In genomic region chr3:139343895-139344856, GRCh38 we compare ENCODE assay signal across 8 cellular contexts. TPM values are rescaled to one million over a fixed set of nuclear protein-coding genes. Genes with fewer than 3 reads are reported as not detected.
DNase-seq lines count a peak whose midpoint lies in the region; ATAC-seq and TF ChIP-seq lines count a peak whose summit lies in the region.

TSS of gene MRPS22 (plus strand) at chr3:139344020. CDS start at chr3:139344027, 7 bp downstream.

- peak within 1 kb of the TSS; percentile 93 for H3K4me2 ChIP-seq in IMR-90 (ENCODE audit: low read depth, low read length)

- peak within 1 kb of the TSS; percentile 97 for H3K23ac ChIP-seq in IMR-90 (ENCODE audit: low read depth, low read length)

- H2BK20ac ChIP-seq in IMR-90 (ENCODE audit: low read depth, low read length) = no peak within 1 kb of the TSS

- peaks cover 2% of the 10 kb centered on the region for H3K4me1 ChIP-seq in IMR-90 (ENCODE audit: control insufficient read depth, insufficient read depth, low read length)

- peak within 1 kb of the TSS; percentile 93 for H4K5ac ChIP-seq in IMR-90 (ENCODE audit: low read depth, low read length)

- peak within 1 kb of the TSS; percentile 67 to 97 for H4K8ac ChIP-seq in IMR-90 (ENCODE audit: low read depth in 2 of 2, low read length in 2 of 2)

- peak within 1 kb of the TSS; percentile 94 for H3K27ac ChIP-seq in IMR-90 (ENCODE audit: insufficient read depth, low read length)

- no peaks in the 10 kb centered on the region for H3K9me3 ChIP-seq in IMR-90 (ENCODE audit: control insufficient read depth, insufficient read depth, low read length)

- no peaks in the 10 kb centered on the region; the same call in 1 of the 2 replicates for H3K27me3 ChIP-seq in IMR-90 (ENCODE audit: control insufficient read depth, insufficient read depth, low read length)

- no peak for TF ChIP-seq RAD21 in IMR-90 (IDR thresholded peaks at IDR 0.05; ENCODE audit: low read length)

- H3K79me1 ChIP-seq in IMR-90 (ENCODE audit: low read depth in 1 of 2, low read length in 2 of 2) = peaks cover 15 to 36% of the 10 kb centered on the region in 2 experiments

- WGBS in IMR-90 (ENCODE audit: extremely low coverage in 2 of 2, insufficient read length in 1 of 2), 2 experiments = 2% methylated on average over 22 of the region's 37 CpGs; no CpG with 5 or more reads in 1 of the 2 experiments

- H2AK5ac ChIP-seq in IMR-90 (ENCODE audit: low read depth, low read length) = peak within 1 kb of the TSS; percentile 33

- H2BK120ac ChIP-seq in IMR-90 (ENCODE audit: low read depth, low read length) = peak within 1 kb of the TSS; percentile 68; the same call in 1 of the 2 replicates

- H3K56ac ChIP-seq in IMR-90 (ENCODE audit: extremely low read depth, insufficient read depth, low read length) = peak within 1 kb of the TSS; percentile 74

- peak within 1 kb of the TSS; percentile 93 for H3K9ac ChIP-seq in IMR-90 (ENCODE audit: low read depth, low read length)

- peak within 1 kb of the TSS; percentile 94 for H3K14ac ChIP-seq in IMR-90 (replicated peaks; ENCODE audit: low read depth, low read length)

- H2AFZ ChIP-seq in IMR-90 (replicated peaks; ENCODE audit: low read length, poor library complexity) = peak within 1 kb of the TSS; percentile 98

- H2BK5ac ChIP-seq in IMR-90 (ENCODE audit: low read depth, low read length, poor library complexity, severe bottlenecking) = peak within 1 kb of the TSS; percentile 88

- H3K4me3 ChIP-seq in IMR-90 (ENCODE audit: insufficient read depth, low read depth, low read length) (peak within 1 kb of the TSS; percentile 87), epithelial cell of proximal tubule (ENCODE audit: low read depth, low read length) (peak within 1 kb of the TSS; percentile 67)

- POLR2A ChIA-PET in IMR-90 (lab: Charles Lee; ENCODE audit: unreplicated experiment) = no interaction called here

- dilution Hi-C loops in IMR-90 (cut with HindIII; ENCODE audit: low sequenced_read_pairs, unreplicated experiment) = no loop called here

- H2AK9ac ChIP-seq in IMR-90 (replicated peaks; ENCODE audit: low read depth, low read length, poor library complexity) = peak within 1 kb of the TSS; percentile 91

- no peaks in the 10 kb centered on the region; the same call in 1 of the 2 replicates for H3K9me1 ChIP-seq in IMR-90 (ENCODE audit: insufficient read depth, low read length)

- TF ChIP-seq CTCF in IMR-90 (conservative IDR thresholded peaks at IDR 0.05; ENCODE audit: low read depth, low read length) (no peak), epithelial cell of proximal tubule (conservative IDR thresholded peaks at IDR 0.05; ENCODE audit: low read depth, low read length) (no peak)

- intact Hi-C loops in IMR-90 (cut with micrococcal nuclease) = no loop called here

- H3K18ac ChIP-seq in IMR-90 (ENCODE audit: low read depth, low read length) = peak within 1 kb of the TSS; percentile 62

- CTCF ChIA-PET in IMR-90 (lab: Yijun Ruan, JAX) = interaction anchor here (1.2 to 1.7 kb wide), 2 partner anchors 15 to 408 kb away, joined by 5 to 6 read pairs; no protein-coding TSS in a partner anchor

- peak within 1 kb of the TSS; percentile 90 for H4K91ac ChIP-seq in IMR-90 (ENCODE audit: insufficient read depth, low read depth, low read length)

- peak; percentile 97 for DNase-seq in DMS 273 (lab: John Stamatoyannopoulos, UW; ENCODE audit: unreplicated experiment)
- DNase-seq in IMR-90 = peak; percentile 91
- peak; percentile 93 for DNase-seq in OCI-M1 (lab: John Stamatoyannopoulos, UW)
- DNase-seq in activated T-cell treated with anti-CD3 and anti-CD28 coated beads for 24 hours (ENCODE audit: low read depth) = peak; percentile 78
- peak; percentile 68 for DNase-seq in epithelial cell of proximal tubule (ENCODE audit: low read depth)
- peak; percentile 84 for DNase-seq in mucosa of gallbladder (ENCODE audit: low spot score)
- DNase-seq in stimulated activated CD8-positive, alpha-beta memory T cell treated with anti-CD3 and anti-CD28 coated beads, Interleukin-4, amount 100 ng/mL, for 4 hours (ENCODE audit: low read depth in 2 of 2, low spot score in 1 of 2) = peak; percentile 45 to 74

- H4K20me1 ChIP-seq in IMR-90 (ENCODE audit: insufficient read depth, low read length) = no peaks in the 10 kb centered on the region

- BruUV-seq in IMR-90 (replicated peaks; lab: Mats Ljungman, UMichigan) = TSS peak; percentile 65

- H3K4ac ChIP-seq in IMR-90 (ENCODE audit: low read depth, low read length) = peak within 1 kb of the TSS; percentile 92

- in situ Hi-C loops in IMR-90 (cut with MboI; ENCODE audit: low sequenced_read_pairs) = loop anchor here (25.0 kb wide), 2 partner anchors 657 to 757 kb away; partner anchors contain the start of gene CEP70

- H2BK15ac ChIP-seq in IMR-90 (ENCODE audit: low read depth, low read length) = no peak within 1 kb of the TSS

- H3K36me3 ChIP-seq in IMR-90 (ENCODE audit: control insufficient read depth, insufficient read depth, low read length) = peaks cover 10% of the 10 kb centered on the region

- peak; percentile 76 for TF ChIP-seq POLR2A in IMR-90 (IDR thresholded peaks at IDR 0.05; ENCODE audit: low read depth, low read length)

- ATAC-seq in GM21528 (IDR thresholded peaks at IDR 0.05; ENCODE audit: low FRiP score, unreplicated experiment) (peak; percentile 97), IMR-90 (ENCODE audit: low read depth) (peak; percentile 94)

TF ChIP-seq in IMR-90, 13 proteins besides CTCF, POLR2A, EP300 and RAD21:
- TF ChIP-seq MXI1 (IDR thresholded peaks at IDR 0.05; ENCODE audit: borderline replicate concordance, low read depth, low read length) = 0 out of 2 replicates have a peak, but pooled peaks have one; percentile 42
- no peak; the same call in 1 of the 2 replicates for TF ChIP-seq MAZ (IDR thresholded peaks at IDR 0.05; ENCODE audit: borderline replicate concordance, low read depth, low read length)
- TF ChIP-seq RCOR1 (IDR thresholded peaks at IDR 0.05; ENCODE audit: insufficient replicate concordance, low read length) = no peak
- TF ChIP-seq CEBPB (IDR thresholded peaks at IDR 0.05; ENCODE audit: low read depth, low read length) = peak; percentile 14; the same call in 1 of the 2 replicates
- TF ChIP-seq CHD1 (IDR thresholded peaks at IDR 0.05; ENCODE audit: low read depth, low read length) = no peak

RNA-seq across cellular contexts. Expression of gene MRPS22, which starts in this region (rescaled TPM):
- total RNA-seq in IMR-90 (2012; rRNA removed) (72.4 and 94.4 TPM in 2 replicates), epithelial cell of proximal tubule (69.6 and 87.1 TPM in 2 replicates), mucosa of gallbladder (27.4 TPM)
- polyA plus RNA-seq in IMR-90 (2012; rRNA removed) = 51.3 and 54.5 TPM in 2 replicates
- polyA plus RNA-seq in IMR-90 (2012; cell fraction: cytosol; rRNA removed) = 30.7 and 37.9 TPM in 2 replicates
- 22.1 and 37.3 TPM in 2 replicates for polyA plus RNA-seq in IMR-90 (2012; cell fraction: nucleus; rRNA removed; ENCODE audit: low replicate concordance)

Comparison
In these comparisons a context has a peak if more than half of its experiments do, and no peak if none do; other contexts are left out.
1. Peak in every context shown above with its lines: DNase-seq, ATAC-seq, H3K4me3 ChIP-seq and H3K27ac ChIP-seq.